ENCODE assay signal across 18 cellular contexts in genomic region chr13:31394491-31394890, GRCh38.
A peak's percentile ranks its signal among the peaks of the same experiment; 100 is the strongest.
DNase-seq lines count a peak whose midpoint lies in the region; FAIRE-seq and TF ChIP-seq lines count a peak whose summit lies in the region.
"Had no signal": no experiment of that assay in that cellular context is flagged by ENCODE, and none has a peak within 500 bp of the region (broad histone marks: within the 10 kb centered on the region; RNA-seq: fewer than 3 reads in every experiment).

No MANE protein-coding gene starts in this region.

- in situ Hi-C loops in mammary epithelial cell (cut with MboI; ENCODE audit: low sequenced_read_pairs in 2 of 2), result no loop called here

- CTCF ChIA-PET in mammary epithelial cell (lab: Charles Lee; ENCODE audit: low non-redundant PET), result no interaction called here
- CTCF ChIA-PET in MCF 10A (lab: Yijun Ruan, JAX), result interaction anchor here (0.6 to 1.3 kb wide), 4 partner anchors 15 to 158 kb away, joined by 3 to 4 read pairs (median 4); no protein-coding TSS in a partner anchor
- CTCF ChIA-PET in Caco-2 (lab: Charles Lee), result no interaction called here

- intact Hi-C loops in mammary epithelial cell (cut with micrococcal nuclease), result no loop called here
- intact Hi-C loops in MCF 10A (cut with micrococcal nuclease), result no loop called here
- intact Hi-C loops in Caco-2 (cut with micrococcal nuclease; ENCODE audit: unreplicated experiment), result no loop called here

- dilution Hi-C loops in mammary epithelial cell (cut with HindIII; ENCODE audit: low sequenced_read_pairs), result no loop called here

- BruUV-seq in mammary epithelial cell (replicated peaks; lab: Mats Ljungman, UMichigan), result no TSS peak
- no TSS peak for BruUV-seq in MCF 10A (replicated peaks; lab: Mats Ljungman, UMichigan)
- BruUV-seq in Caco-2 (replicated peaks; lab: Mats Ljungman, UMichigan), result no TSS peak

- H3K4me3 Mint-ChIP-seq in MCF 10A (ENCODE audit: unreplicated experiment) (no peak overlapping the region), Caco-2 (ENCODE audit: unreplicated experiment) (no peak overlapping the region)

- no peaks in the 10 kb centered on the region for H3K9me2 ChIP-seq in MM.1S (replicated peaks; ENCODE audit: insufficient read depth, low read length)

- H3K4me1 Mint-ChIP-seq in MCF 10A (ENCODE audit: insufficient read depth, unreplicated experiment) (no peaks in the 10 kb centered on the region), Caco-2 (ENCODE audit: low read depth, unreplicated experiment) (no peaks in the 10 kb centered on the region)

- H3K27ac Mint-ChIP-seq in MCF 10A (ENCODE audit: low read depth, unreplicated experiment) (no peak overlapping the region), Caco-2 (ENCODE audit: unreplicated experiment) (no peak overlapping the region)

- peak; percentile 46 for DNase-seq in mammary epithelial cell
- DNase-seq in MCF 10A (ENCODE audit: unreplicated experiment), result no peak
- DNase-seq in MM.1S, result peak; percentile 40
- DNase-seq in amniotic epithelial cell (ENCODE audit: low read depth), result peak; percentile 21
- peak; percentile 7 for DNase-seq in urothelium cell line (ENCODE audit: low spot score)
- no peak for DNase-seq in NCI-H1092 treated with DMSO at 0.1 percent for 48 hours (lab: John Stamatoyannopoulos, UW)
- no peak for DNase-seq in activated CD4-positive, alpha-beta T cell treated with anti-CD3 and anti-CD28 coated beads, Interleukin-2, amount 50 U/mL, for 4 hours
- DNase-seq in Caco-2, result no peak
- DNase-seq: 8988T, C1 segment of cervical spinal cord, GDM1, GM23248, NCI-H146, NCI-H2171, NCI-H510A, RPMI8226, SJCRH30, SW 1271 had no signal

- H3K4me2 ChIP-seq in mammary epithelial cell (ENCODE audit: insufficient read depth, low read depth, low read length) (no peak overlapping the region), MM.1S (ENCODE audit: low read depth, low read length) (no peak overlapping the region)

- TF ChIP-seq CTCF in mammary epithelial cell (conservative IDR thresholded peaks at IDR 0.05 in 1 of 2, IDR thresholded peaks at IDR 0.05 in 1 of 2; ENCODE audit: extremely low read depth in 1 of 2, insufficient read depth in 1 of 2, low read depth in 1 of 2, low read length in 2 of 2) (no peak), MCF 10A (IDR thresholded peaks at IDR 0.05; ENCODE audit: unreplicated experiment) (no peak), MM.1S (IDR thresholded peaks at IDR 0.05; ENCODE audit: low read length) (no peak), Caco-2 (IDR thresholded peaks at IDR 0.05; ENCODE audit: insufficient read depth in 1 of 2, low read depth in 1 of 2, low read length in 1 of 2, severe bottlenecking in 1 of 2, unreplicated experiment in 1 of 2) (no peak)

- H3K27ac ChIP-seq in mammary epithelial cell (ENCODE audit: insufficient read depth, low read depth, low read length), result no peak overlapping the region
- no peak overlapping the region for H3K27ac ChIP-seq in MM.1S (ENCODE audit: low read length)
- H3K27ac ChIP-seq: GM23248, SJCRH30 had no signal

- H3K79me2 ChIP-seq in mammary epithelial cell (ENCODE audit: insufficient read depth, low read length) (no peaks in the 10 kb centered on the region), MM.1S (ENCODE audit: low read length) (no peaks in the 10 kb centered on the region)

- FAIRE-seq in urothelium cell line (lab: Jason Lieb, UNC), result no peak

- H3K4me3 ChIP-seq in mammary epithelial cell (replicated peaks in 1 of 3; ENCODE audit: insufficient read depth in 1 of 3, low read depth in 2 of 3, low read length in 3 of 3) (no peak overlapping the region), MM.1S (ENCODE audit: low read length) (no peak overlapping the region), Caco-2 (ENCODE audit: low read depth, low read length) (no peak overlapping the region)
- H3K4me3 ChIP-seq: GM23248, SJCRH30 had no signal

- H3K9ac ChIP-seq in mammary epithelial cell (ENCODE audit: insufficient read depth, low read length), result no peak overlapping the region
- no peak overlapping the region for H3K9ac ChIP-seq in MM.1S (ENCODE audit: low read length)
- H3K9ac ChIP-seq: GM23248 had no signal

- H3K27me3 Mint-ChIP-seq in MCF 10A (ENCODE audit: insufficient read depth, unreplicated experiment), result no peaks in the 10 kb centered on the region
- H3K27me3 Mint-ChIP-seq in Caco-2 (ENCODE audit: insufficient read depth, unreplicated experiment), result peaks cover 4% of the 10 kb centered on the region

- H3K4me1 ChIP-seq in mammary epithelial cell (ENCODE audit: insufficient read depth, low read length) (no peaks in the 10 kb centered on the region), MM.1S (ENCODE audit: low read length) (no peaks in the 10 kb centered on the region), Caco-2 (no peaks in the 10 kb centered on the region)
- H3K4me1 ChIP-seq: SJCRH30 had no signal

- H2AFZ ChIP-seq in mammary epithelial cell (ENCODE audit: low read depth, low read length) (no peak overlapping the region), MM.1S (ENCODE audit: low read length) (no peak overlapping the region)
- H2AFZ ChIP-seq: GM23248 had no signal

- no peaks in the 10 kb centered on the region for H3F3A ChIP-seq in MM.1S (ENCODE audit: insufficient read depth, low read length)

- H3K9me3 Mint-ChIP-seq in MCF 10A (ENCODE audit: unreplicated experiment), result peaks cover 11% of the 10 kb centered on the region
- peaks cover 1% of the 10 kb centered on the region for H3K9me3 Mint-ChIP-seq in Caco-2 (ENCODE audit: unreplicated experiment)

- H3K27me3 ChIP-seq in mammary epithelial cell (ENCODE audit: insufficient read depth, low read length), result no peaks in the 10 kb centered on the region
- no peaks in the 10 kb centered on the region for H3K27me3 ChIP-seq in MM.1S (replicated peaks; ENCODE audit: insufficient read depth, low read length)
- H3K27me3 ChIP-seq in Caco-2 (replicated peaks; ENCODE audit: control insufficient read depth, insufficient read depth, low read length), result no peaks in the 10 kb centered on the region
- H3K27me3 ChIP-seq: SJCRH30 had no signal

- H3K36me3 Mint-ChIP-seq in MCF 10A (ENCODE audit: insufficient read depth, unreplicated experiment) (no peaks in the 10 kb centered on the region), Caco-2 (ENCODE audit: insufficient read depth, unreplicated experiment) (no peaks in the 10 kb centered on the region)

- H3K9me3 ChIP-seq in mammary epithelial cell (replicated peaks; ENCODE audit: insufficient read depth, low read length) (no peaks in the 10 kb centered on the region), MM.1S (replicated peaks; ENCODE audit: insufficient read depth, low read length) (no peaks in the 10 kb centered on the region), Caco-2 (peaks cover 4% of the 10 kb centered on the region)

- WGBS in mammary epithelial cell (ENCODE audit: low coverage, missing lambda C conversion rate), result 53% methylated on average over 4 of the region's 4 CpGs

- POLR2A ChIA-PET in MCF 10A (lab: Yijun Ruan, JAX) (no interaction called here), Caco-2 (lab: Charles Lee) (no interaction called here)

- H4K20me1 ChIP-seq in mammary epithelial cell (ENCODE audit: insufficient read depth, low read length) (no peaks in the 10 kb centered on the region), MM.1S (ENCODE audit: insufficient read depth, low read length) (no peaks in the 10 kb centered on the region)

- no peaks in the 10 kb centered on the region for H3K36me3 ChIP-seq in mammary epithelial cell (ENCODE audit: insufficient read depth, low read length)
- no peaks in the 10 kb centered on the region for H3K36me3 ChIP-seq in MM.1S (replicated peaks; ENCODE audit: insufficient read depth, low read length)
- no peaks in the 10 kb centered on the region for H3K36me3 ChIP-seq in Caco-2 (ENCODE audit: control insufficient read depth, insufficient read depth, low read length)
- H3K36me3 ChIP-seq: SJCRH30 had no signal

Comparison
In these comparisons a context has a peak if more than half of its experiments do, and no peak if none do; other contexts are left out.
1. DNase-seq: peak in mammary epithelial cell (single experiment), MM.1S (single experiment), amniotic epithelial cell (single experiment) and urothelium cell line (single experiment); none in MCF 10A (single experiment), NCI-H1092 treated with DMSO at 0.1 percent for 48 hours (single experiment), activated CD4-positive, alpha-beta T cell treated with anti-CD3 and anti-CD28 coated beads, Interleukin-2, amount 50 U/mL, for 4 hours (0 of 2) and Caco-2 (0 of 2).